ENCODE assay signal across 29 cellular contexts in the genomic region with DNA sequence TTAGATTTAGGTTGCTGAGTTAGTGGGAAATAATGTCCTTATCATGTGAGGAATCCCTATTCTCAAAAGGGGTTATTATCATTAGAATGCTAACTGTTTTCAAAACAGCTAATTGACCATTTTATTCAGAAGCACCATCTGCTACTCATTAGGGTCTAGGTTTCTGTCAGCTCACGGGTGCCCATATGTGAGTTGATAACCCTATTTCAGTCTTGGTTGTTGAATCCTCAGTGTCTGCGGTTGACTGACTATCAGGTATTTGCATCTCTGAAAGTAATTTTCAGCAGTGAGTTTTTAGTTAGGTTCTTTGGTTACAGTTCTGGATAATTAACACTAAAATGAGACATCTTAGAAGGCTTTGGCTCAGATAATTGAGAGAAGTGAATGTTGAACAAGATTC.
"Had no signal": no experiment of that assay in that cellular context is flagged by ENCODE, and none has a peak within 500 bp of the region (broad histone marks: within the 10 kb centered on the region; RNA-seq: fewer than 3 reads in every experiment).

No MANE protein-coding gene starts in this region.

- H3K4me3 ChIP-seq: colonic mucosa, coronary artery, dorsolateral prefrontal cortex, esophagus muscularis mucosa, esophagus squamous epithelium, gastrocnemius medialis, gastroesophageal sphincter, heart left ventricle, heart right ventricle, hepatocyte had no signal

- H3K36me3 ChIP-seq: colonic mucosa, esophagus muscularis mucosa, esophagus squamous epithelium, gastrocnemius medialis, gastroesophageal sphincter, heart left ventricle, heart right ventricle had no signal

- ATAC-seq: effector memory CD8-positive, alpha-beta T cell; esophagus mucosa; foreskin keratinocyte; gastrocnemius medialis; gastroesophageal sphincter; heart left ventricle; heart right ventricle had no signal

- H3K4me1 ChIP-seq: colonic mucosa, esophagus muscularis mucosa, esophagus squamous epithelium, foreskin keratinocyte, gastrocnemius medialis, gastroesophageal sphincter, heart left ventricle, heart right ventricle had no signal

- H3K4me2 ChIP-seq: hepatocyte had no signal

- DNase-seq: colonic mucosa; cortex of kidney; dermis blood vessel endothelial cell; dorsolateral prefrontal cortex; effector CD4-positive, alpha-beta T cell; effector CD8-positive, alpha-beta T cell; effector memory CD4-positive, alpha-beta T cell; effector memory CD8-positive, alpha-beta T cell; endodermal cell; erythroblast; esophagus squamous epithelium; foreskin fibroblast; foreskin keratinocyte; foreskin melanocyte; gastrocnemius medialis; glutamatergic neuron; head of caudate nucleus; heart left ventricle; heart right ventricle had no signal

- H3K79me2 ChIP-seq: hepatocyte had no signal

- H2AFZ ChIP-seq: hepatocyte had no signal

- H3K4me3 Mint-ChIP-seq: dendritic cell treated with granulocyte-macrophage colony-stimulating factor and Interleukin-4, amounts not matched to agents 40 ng/mL and 50 ng/mL, for 4 days; effector memory CD8-positive, alpha-beta T cell; endodermal cell had no signal

- H3K27me3 Mint-ChIP-seq: dendritic cell treated with granulocyte-macrophage colony-stimulating factor and Interleukin-4, amounts not matched to agents 40 ng/mL and 50 ng/mL, for 4 days; effector memory CD8-positive, alpha-beta T cell had no signal

- H3K27me3 ChIP-seq: colonic mucosa, esophagus muscularis mucosa, esophagus squamous epithelium, foreskin keratinocyte, gastrocnemius medialis, gastroesophageal sphincter, heart left ventricle, heart right ventricle, hepatocyte had no signal

- H3K9me3 ChIP-seq: colonic mucosa, esophagus squamous epithelium, gastrocnemius medialis had no signal

- H3K27ac ChIP-seq: colonic mucosa, coronary artery, dorsolateral prefrontal cortex, epithelial cell of prostate, esophagus muscularis mucosa, esophagus squamous epithelium, foreskin keratinocyte, gastrocnemius medialis, gastroesophageal sphincter, heart left ventricle, heart right ventricle, hepatocyte had no signal

- H3K27ac Mint-ChIP-seq: dendritic cell treated with granulocyte-macrophage colony-stimulating factor and Interleukin-4, amounts not matched to agents 40 ng/mL and 50 ng/mL, for 4 days; effector memory CD8-positive, alpha-beta T cell; endodermal cell had no signal

- FAIRE-seq: endometrium, endothelial cell of umbilical vein, frontal cortex had no signal
